32 cellular contexts compared by ENCODE assay signal in genomic region chr15:46127361-46127874, GRCh38.
A peak's percentile ranks its signal among the peaks of the same experiment; 100 is the strongest.
DNase-seq lines count a peak whose midpoint lies in the region; ATAC-seq and TF ChIP-seq lines count a peak whose summit lies in the region.
"Had no signal": no experiment of that assay in that cellular context is flagged by ENCODE, and none has a peak within 500 bp of the region (broad histone marks: within the 10 kb centered on the region; RNA-seq: fewer than 3 reads in every experiment).

No MANE protein-coding gene starts in this region.

- H3K4me3 ChIP-seq in AG09309 (ENCODE audit: control insufficient read depth, low read depth, low read length) (no peak overlapping the region), RWPE2 (ENCODE audit: severe bottlenecking) (no peak overlapping the region)
- H3K4me3 ChIP-seq: left lung, prostate gland, SK-N-MC, vagina had no signal

- peaks cover 16% of the 10 kb centered on the region for H3K4me1 ChIP-seq in RWPE2 (ENCODE audit: insufficient read depth, poor library complexity, severe bottlenecking)
- H3K4me1 ChIP-seq: BE2C, left lung, prostate gland, vagina had no signal

- no peaks in the 10 kb centered on the region for H3K4me1 Mint-ChIP-seq in effector memory CD8-positive, alpha-beta T cell (ENCODE audit: low read depth in 2 of 2)
- H3K4me1 Mint-ChIP-seq: activated CD4-positive, alpha-beta T cell treated with anti-CD3 and anti-CD28 coated beads for 36 hours; endodermal cell; naive B cell; stimulated activated naive CD8-positive, alpha-beta T cell treated with anti-CD3 and anti-CD28 coated beads, Interleukin-15, amount 100 ng/mL, for 72 hours had no signal

- peaks cover 11% of the 10 kb centered on the region for H3K9me3 ChIP-seq in RWPE2 (ENCODE audit: severe bottlenecking)
- H3K9me3 ChIP-seq: BE2C, neutrophil, prostate gland had no signal

- H3K27ac ChIP-seq in RWPE2 (ENCODE audit: poor library complexity, severe bottlenecking), result peak overlapping the region; percentile 96
- H3K27ac ChIP-seq: left lung, neutrophil, prostate gland, RWPE1, SK-N-MC, vagina had no signal

- peaks cover 8 to 11% of the 10 kb centered on the region in 2 donors for H3K9me3 Mint-ChIP-seq in effector memory CD8-positive, alpha-beta T cell

- no peaks in the 10 kb centered on the region for H3K36me3 ChIP-seq in RWPE2 (ENCODE audit: low read depth)
- H3K36me3 ChIP-seq: BE2C, left lung, neutrophil, prostate gland, vagina had no signal

- H3K27me3 ChIP-seq in RWPE2 (ENCODE audit: insufficient read depth, poor library complexity, severe bottlenecking), result no peaks in the 10 kb centered on the region
- H3K27me3 ChIP-seq: BE2C, left lung, neutrophil, vagina had no signal

- H3K4me3 Mint-ChIP-seq in effector memory CD8-positive, alpha-beta T cell, result no peak overlapping the region
- H3K4me3 Mint-ChIP-seq: activated CD4-positive, alpha-beta T cell treated with anti-CD3 and anti-CD28 coated beads for 36 hours; activated CD8-positive, alpha-beta T cell treated with anti-CD3 and anti-CD28 coated beads, Interleukin-2, amount 10 ng/mL, durations not matched to agents 7 days and 5 days; activated naive CD8-positive, alpha-beta T cell; endodermal cell; naive B cell; stimulated activated naive CD8-positive, alpha-beta T cell treated with anti-CD3 and anti-CD28 coated beads, Interleukin-15, amount 100 ng/mL, for 72 hours had no signal

- peak; percentile 10 for DNase-seq in AG09309 (ENCODE audit: low read depth)
- DNase-seq in HCEC 1CT, result peak; percentile 33
- no peak for DNase-seq in RWPE2 (ENCODE audit: low spot score)
- DNase-seq in fibroblast of peridontal ligament (ENCODE audit: extremely low read depth), result peak; percentile 17
- no peak for DNase-seq in effector memory CD8-positive, alpha-beta T cell
- no peak for DNase-seq in NCI-H146 (lab: John Stamatoyannopoulos, UW)
- no peak for DNase-seq in DMS114 treated with DMSO at 0.1 percent for 48 hours (lab: John Stamatoyannopoulos, UW; ENCODE audit: unreplicated experiment)
- no peak for DNase-seq in midbrain (lab: John Stamatoyannopoulos, UW)
- DNase-seq: activated CD4-positive, alpha-beta T cell treated with anti-CD3 and anti-CD28 coated beads for 36 hours; activated CD8-positive, alpha-beta T cell treated with anti-CD3 and anti-CD28 coated beads, Interleukin-2, amount 10 ng/mL, durations not matched to agents 7 days and 5 days; aorta; BE2C; central memory CD4-positive, alpha-beta T cell; DMS53; endodermal cell; Kasumi-1; left lung; naive B cell; NCI-H1092; NCI-H2029; NCI-H226; NCI-H748 treated with DMSO at 0.1 percent for 48 hours; stimulated activated naive CD8-positive, alpha-beta T cell treated with anti-CD3 and anti-CD28 coated beads, Interleukin-15, amount 100 ng/mL, for 72 hours; T-helper 2 cell had no signal

- TF ChIP-seq CTCF in AG09309 (IDR thresholded peaks at IDR 0.05; ENCODE audit: control insufficient read depth, insufficient read depth, low read depth, low read length, missing control alignments) (no peak), RWPE2 (IDR thresholded peaks at IDR 0.05; ENCODE audit: poor library complexity, severe bottlenecking) (no peak)

- no peaks in the 10 kb centered on the region for H3K36me3 Mint-ChIP-seq in effector memory CD8-positive, alpha-beta T cell (ENCODE audit: insufficient read depth)
- H3K36me3 Mint-ChIP-seq: activated naive CD8-positive, alpha-beta T cell; naive B cell had no signal

- peak; percentile 94 for ATAC-seq in RWPE2 (ENCODE audit: low read depth)
- no peak for ATAC-seq in effector memory CD8-positive, alpha-beta T cell (replicated peaks)
- ATAC-seq: activated CD4-positive, alpha-beta T cell treated with anti-CD3 and anti-CD28 coated beads for 36 hours; activated CD8-positive, alpha-beta T cell treated with anti-CD3 and anti-CD28 coated beads, Interleukin-2, amount 10 ng/mL, durations not matched to agents 7 days and 5 days; HepG2; left lung; stimulated activated naive CD8-positive, alpha-beta T cell treated with anti-CD3 and anti-CD28 coated beads, Interleukin-15, amount 100 ng/mL, for 72 hours had no signal

- no peak overlapping the region for H3K27ac Mint-ChIP-seq in effector memory CD8-positive, alpha-beta T cell
- H3K27ac Mint-ChIP-seq: activated CD4-positive, alpha-beta T cell treated with anti-CD3 and anti-CD28 coated beads for 36 hours; activated CD8-positive, alpha-beta T cell treated with anti-CD3 and anti-CD28 coated beads, Interleukin-2, amount 10 ng/mL, durations not matched to agents 7 days and 5 days; activated naive CD8-positive, alpha-beta T cell; activated T-helper 2 cell treated with anti-CD3 and anti-CD28 coated beads, Interferon-gamma antibody, Interleukin-2, Interleukin-4, amounts not matched to agents 10 μg/mL and 5 μg/mL and 100 μg/mL, durations not matched to agents 14 hours and 24 hours and 36 hours; endodermal cell; naive B cell; stimulated activated naive CD8-positive, alpha-beta T cell treated with anti-CD3 and anti-CD28 coated beads, Interleukin-15, amount 100 ng/mL, for 72 hours had no signal

- no peaks in the 10 kb centered on the region for H3K27me3 Mint-ChIP-seq in effector memory CD8-positive, alpha-beta T cell
- H3K27me3 Mint-ChIP-seq: activated CD4-positive, alpha-beta T cell treated with anti-CD3 and anti-CD28 coated beads for 36 hours; activated naive CD8-positive, alpha-beta T cell; naive B cell; stimulated activated naive CD8-positive, alpha-beta T cell treated with anti-CD3 and anti-CD28 coated beads, Interleukin-15, amount 100 ng/mL, for 72 hours had no signal

Comparison
In these comparisons a context has a peak if more than half of its experiments do, and no peak if none do; other contexts are left out.
1. DNase-seq: peak in AG09309 (single experiment), HCEC 1CT (single experiment) and fibroblast of peridontal ligament (single experiment); none in RWPE2 (single experiment), effector memory CD8-positive, alpha-beta T cell (0 of 3), NCI-H146 (single experiment), DMS114 treated with DMSO at 0.1 percent for 48 hours (single experiment) and midbrain (single experiment).